ENCODE assay signal across 8 cellular contexts in genomic region chr19:57099199-57099661, GRCh38.
DNase-seq lines count a peak whose midpoint lies in the region; ATAC-seq and TF ChIP-seq lines count a peak whose summit lies in the region.

No MANE protein-coding gene starts in this region.

- in situ Hi-C loops in GM13976 (cut with MboI; ENCODE audit: low sequenced_read_pairs, unreplicated experiment): no loop called here

- DNase-seq in GM13976 (ENCODE audit: low spot score) (peak; percentile 75), T follicular helper cell (ENCODE audit: low read depth) (peak; percentile 10), anterior cingulate cortex (lab: John Stamatoyannopoulos, UW) (peak in 54 of 58 donors; percentile 7 to 88 (median 52)), hippocampal formation (lab: John Stamatoyannopoulos, UW) (peak; percentile 6 to 37)
- DNase-seq in stimulated activated CD4-positive, alpha-beta T cell treated with anti-CD3 and anti-CD28 coated beads, Interleukin-15, amount 100 ng/mL, for 1 hour (ENCODE audit: low read depth in 1 of 2, low spot score in 1 of 2): peak; percentile 12 to 50

- H3K27ac ChIP-seq in 22Rv1: no peak overlapping the region

- TF ChIP-seq CTCF in 22Rv1 (IDR thresholded peaks at IDR 0.05): peak; percentile 91
- TF ChIP-seq CTCF in GM13976 (IDR thresholded peaks at IDR 0.05; ENCODE audit: borderline replicate concordance, control extremely low read depth, extremely low read depth, insufficient read depth, missing control alignments): peak; percentile 55

- ATAC-seq in GM18909 (IDR thresholded peaks at IDR 0.05; ENCODE audit: poor library complexity, unreplicated experiment) (no peak), HG02763 (IDR thresholded peaks at IDR 0.05; ENCODE audit: unreplicated experiment) (no peak)

Comparison
In these comparisons a context has a peak if more than half of its experiments do, and no peak if none do; other contexts are left out.
1. DNase-seq: peak in every context shown above with its lines; median percentile 75 in GM13976; 52 in anterior cingulate cortex; 31 in stimulated activated CD4-positive, alpha-beta T cell treated with anti-CD3 and anti-CD28 coated beads, Interleukin-15, amount 100 ng/mL, for 1 hour; 22 in hippocampal formation; 10 in T follicular helper cell.